Comparison of ENCODE assay signal across 17 cellular contexts in the genomic region with DNA sequence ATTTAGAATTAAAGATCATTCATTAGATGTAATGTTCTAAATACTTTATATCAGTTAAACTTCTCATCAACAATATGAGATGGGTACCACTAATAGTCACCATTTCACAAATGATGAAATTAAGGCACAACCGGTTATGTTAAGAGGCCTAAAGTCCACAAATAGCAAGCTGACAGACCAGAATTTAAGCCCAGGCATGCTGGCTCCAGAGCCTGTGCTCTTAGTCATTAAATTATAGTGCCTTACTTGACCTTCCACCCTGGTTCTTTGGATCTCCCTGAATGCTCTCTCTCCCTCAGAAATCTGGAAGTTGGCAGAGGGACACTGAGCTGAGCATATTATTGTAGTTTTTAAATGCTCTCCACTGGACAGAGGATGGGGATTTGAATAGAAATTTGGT.
DNase-seq lines count a peak whose midpoint lies in the region; TF ChIP-seq lines count a peak whose summit lies in the region.
"Had no signal": no experiment of that assay in that cellular context is flagged by ENCODE, and none has a peak within 500 bp of the region (broad histone marks: within the 10 kb centered on the region; RNA-seq: fewer than 3 reads in every experiment).

No MANE protein-coding gene starts in this region.

- peaks cover 3% of the 10 kb centered on the region for H3K27me3 Mint-ChIP-seq in nephron progenitor cell (ENCODE audit: low read depth, poor library complexity)
- H3K27me3 Mint-ChIP-seq: B cell; CD4-positive, alpha-beta T cell; T-cell had no signal

- H3K9me3 Mint-ChIP-seq in nephron progenitor cell = no peaks in the 10 kb centered on the region
- H3K9me3 Mint-ChIP-seq: CD4-positive, alpha-beta T cell; H9; T-cell had no signal

- peak overlapping the region; percentile 22 for H3K27ac Mint-ChIP-seq in nephron progenitor cell
- H3K27ac Mint-ChIP-seq: B cell; CD4-positive, alpha-beta T cell; H9; T-cell had no signal

- no peak overlapping the region for H3K4me3 Mint-ChIP-seq in nephron progenitor cell
- H3K4me3 Mint-ChIP-seq: B cell; CD4-positive, alpha-beta T cell; H9; T-cell had no signal

- H3K4me1 Mint-ChIP-seq in nephron progenitor cell = peaks cover 20% of the 10 kb centered on the region

- DNase-seq in EH (ENCODE audit: low read depth) (peak; percentile 13), NCI-H2227 treated with DMSO at 0.1 percent for 48 hours (lab: John Stamatoyannopoulos, UW) (peak; percentile 39), fibroblast of peridontal ligament (ENCODE audit: extremely low read depth) (peak; percentile 20), nephron progenitor cell (peak; percentile 5), AML-193 (lab: John Stamatoyannopoulos, UW) (no peak), DMS153 treated with DMSO at 0.1 percent for 48 hours (lab: John Stamatoyannopoulos, UW; ENCODE audit: unreplicated experiment) (no peak)
- DNase-seq in activated CD4-positive, CD25-positive, alpha-beta regulatory T cell (lab: John Stamatoyannopoulos, UW) = no peak
- DNase-seq: CD4-positive, alpha-beta T cell; DMS79; H9; NCI-H1436; NCI-H2029 treated with DMSO at 0.1 percent for 48 hours; NCI-H2171 treated with DMSO at 0.1 percent for 48 hours; NCI-H748 treated with DMSO at 0.1 percent for 48 hours; SHP77; T-cell had no signal

- no peak for TF ChIP-seq CTCF in nephron progenitor cell (IDR thresholded peaks at IDR 0.05)

- H3K36me3 Mint-ChIP-seq in nephron progenitor cell (ENCODE audit: low read depth) = no peaks in the 10 kb centered on the region
- H3K36me3 Mint-ChIP-seq: T-cell had no signal

Comparison
In these comparisons a context has a peak if more than half of its experiments do, and no peak if none do; other contexts are left out.
1. DNase-seq: peak in EH (single experiment), NCI-H2227 treated with DMSO at 0.1 percent for 48 hours (single experiment), fibroblast of peridontal ligament (single experiment) and nephron progenitor cell (single experiment); none in AML-193 (0 of 2), activated CD4-positive, CD25-positive, alpha-beta regulatory T cell (0 of 4) and DMS153 treated with DMSO at 0.1 percent for 48 hours (single experiment).